15 cellular contexts compared by ENCODE assay signal in genomic region chr12:33588725-33589405, GRCh38.
DNase-seq lines count a peak whose midpoint lies in the region; ATAC-seq and TF ChIP-seq lines count a peak whose summit lies in the region.
"Had no signal": no experiment of that assay in that cellular context is flagged by ENCODE, and none has a peak within 500 bp of the region (broad histone marks: within the 10 kb centered on the region; RNA-seq: fewer than 3 reads in every experiment).

No MANE protein-coding gene starts in this region.

- DNase-seq in adipocyte (ENCODE audit: low read depth) (no peak), trophoblast cell (no peak), thyroid gland (no peak), NCI-H510A (lab: John Stamatoyannopoulos, UW) (no peak)
- no peak for DNase-seq in activated CD4-positive, alpha-beta T cell treated with anti-CD3 and anti-CD28 coated beads, Interleukin-2, amount 10 ng/mL, durations not matched to agents 7 days and 5 days
- DNase-seq: activated naive CD4-positive, alpha-beta T cell treated with Interleukin-2 at 50 U/mL for 16 hours; caudate nucleus; CD4-positive, alpha-beta T cell; left lung; nephron progenitor cell; sigmoid colon had no signal

- H3K18ac ChIP-seq in trophoblast cell (ENCODE audit: low read length) = peak overlapping the region; percentile 77

- H3K4me1 ChIP-seq in adipocyte (ENCODE audit: control insufficient read depth, insufficient read depth, low read length) (peaks cover 30% of the 10 kb centered on the region), trophoblast cell (ENCODE audit: control insufficient read depth in 1 of 2, insufficient read depth in 2 of 2, low read length in 2 of 2) (peaks cover 6% of the 10 kb centered on the region in 2 experiments), thyroid gland (no peaks in the 10 kb centered on the region)
- H3K4me1 ChIP-seq: left lung, sigmoid colon had no signal

- H2AK5ac ChIP-seq in trophoblast cell (ENCODE audit: low read length) = no peak overlapping the region

- H3K27ac Mint-ChIP-seq in activated CD4-positive, alpha-beta T cell treated with anti-CD3 and anti-CD28 coated beads, Interleukin-2, amount 10 ng/mL, durations not matched to agents 7 days and 5 days = no peak overlapping the region
- H3K27ac Mint-ChIP-seq: CD4-positive, alpha-beta T cell had no signal

- H3K36me3 ChIP-seq in adipocyte (ENCODE audit: control insufficient read depth, insufficient read depth, low read length, severe bottlenecking) = no peaks in the 10 kb centered on the region
- no peaks in the 10 kb centered on the region for H3K36me3 ChIP-seq in trophoblast cell (ENCODE audit: control insufficient read depth in 1 of 2, insufficient read depth in 2 of 2, low read length in 2 of 2)
- no peaks in the 10 kb centered on the region for H3K36me3 ChIP-seq in thyroid gland
- H3K36me3 ChIP-seq: heart right ventricle, left lung, MG63, sigmoid colon had no signal

- peak overlapping the region; percentile 57 for H2BK120ac ChIP-seq in trophoblast cell (ENCODE audit: insufficient read depth, low read length, poor library complexity)

- POLR2A ChIA-PET in activated CD4-positive, alpha-beta T cell treated with anti-CD3 and anti-CD28 coated beads, Interleukin-2, amount 10 ng/mL, durations not matched to agents 7 days and 5 days (lab: Charles Lee) = no interaction called here

- H4K91ac ChIP-seq in trophoblast cell (ENCODE audit: low read depth, low read length) = peak overlapping the region; percentile 47

- H3K27ac ChIP-seq in trophoblast cell (ENCODE audit: low read depth, low read length) (no peak overlapping the region), thyroid gland (no peak overlapping the region)

- H2BK5ac ChIP-seq in trophoblast cell (ENCODE audit: low read depth, low read length, poor library complexity) = peak overlapping the region; percentile 77

- intact Hi-C loops in thyroid gland (cut with DNase I) = no loop called here

- H3K79me1 ChIP-seq in trophoblast cell (ENCODE audit: low read length) = no peaks in the 10 kb centered on the region

- H3K36me3 Mint-ChIP-seq in activated CD4-positive, alpha-beta T cell treated with anti-CD3 and anti-CD28 coated beads, Interleukin-2, amount 10 ng/mL, durations not matched to agents 7 days and 5 days (ENCODE audit: low read depth) = no peaks in the 10 kb centered on the region

- no peak overlapping the region for H3K4me2 ChIP-seq in trophoblast cell (ENCODE audit: low read length)

- no peak overlapping the region for H4K12ac ChIP-seq in trophoblast cell (ENCODE audit: low read depth, low read length)

- H3K4me1 Mint-ChIP-seq in activated CD4-positive, alpha-beta T cell treated with anti-CD3 and anti-CD28 coated beads, Interleukin-2, amount 10 ng/mL, durations not matched to agents 7 days and 5 days = no peaks in the 10 kb centered on the region
- H3K4me1 Mint-ChIP-seq: nephron progenitor cell had no signal

- TF ChIP-seq POLR2A in thyroid gland (IDR thresholded peaks at IDR 0.05) = no peak

- no peak overlapping the region for H2AFZ ChIP-seq in trophoblast cell (ENCODE audit: insufficient read depth, low read length, poor library complexity)

- H3K27me3 ChIP-seq in adipocyte (replicated peaks; ENCODE audit: control insufficient read depth, insufficient read depth, low read length) (no peaks in the 10 kb centered on the region), trophoblast cell (ENCODE audit: insufficient read depth, low read length) (no peaks in the 10 kb centered on the region), thyroid gland (no peaks in the 10 kb centered on the region)
- H3K27me3 ChIP-seq: heart right ventricle, left lung, MG63, sigmoid colon had no signal

- H3K27me3 Mint-ChIP-seq in activated CD4-positive, alpha-beta T cell treated with anti-CD3 and anti-CD28 coated beads, Interleukin-2, amount 10 ng/mL, durations not matched to agents 7 days and 5 days = no peaks in the 10 kb centered on the region
- H3K27me3 Mint-ChIP-seq: CD4-positive, alpha-beta T cell had no signal

- peak overlapping the region; percentile 50 for H3K9ac ChIP-seq in adipocyte (ENCODE audit: low read length)
- no peak overlapping the region for H3K9ac ChIP-seq in trophoblast cell (ENCODE audit: low read length)

- CTCF ChIA-PET in activated CD4-positive, alpha-beta T cell treated with anti-CD3 and anti-CD28 coated beads, Interleukin-2, amount 10 ng/mL, durations not matched to agents 7 days and 5 days (lab: Charles Lee) = no interaction called here

- peak overlapping the region; percentile 86 for H2BK12ac ChIP-seq in trophoblast cell (ENCODE audit: low read length)

- H3K4me3 ChIP-seq in adipocyte (ENCODE audit: low read length) = peak overlapping the region; percentile 59
- H3K4me3 ChIP-seq in trophoblast cell (ENCODE audit: low read depth, low read length) = no peak overlapping the region
- H3K4me3 ChIP-seq in thyroid gland (replicated peaks in 1 of 3) = no peak overlapping the region
- H3K4me3 ChIP-seq: heart right ventricle, left lung, MG63, sigmoid colon had no signal

- H3K9me3 ChIP-seq in adipocyte (ENCODE audit: control insufficient read depth, low read length) = no peaks in the 10 kb centered on the region
- no peaks in the 10 kb centered on the region for H3K9me3 ChIP-seq in trophoblast cell (ENCODE audit: insufficient read depth, low read depth, low read length)
- H3K9me3 ChIP-seq in thyroid gland = no peaks in the 10 kb centered on the region
- H3K9me3 ChIP-seq: left lung, MG63, sigmoid colon had no signal

- no peak overlapping the region for H3K14ac ChIP-seq in trophoblast cell (ENCODE audit: low read length)

- WGBS in trophoblast cell (ENCODE audit: extremely low coverage, insufficient coverage, insufficient read length) = 100% methylated on average over 1 of the region's 4 CpGs
- WGBS in thyroid gland, 2 donors = 76% methylated on average over 4 of the region's 4 CpGs

- no peaks in the 10 kb centered on the region for H3K9me3 Mint-ChIP-seq in activated CD4-positive, alpha-beta T cell treated with anti-CD3 and anti-CD28 coated beads, Interleukin-2, amount 10 ng/mL, durations not matched to agents 7 days and 5 days
- H3K9me3 Mint-ChIP-seq: nephron progenitor cell had no signal

- no peak overlapping the region for H3K4me3 Mint-ChIP-seq in activated CD4-positive, alpha-beta T cell treated with anti-CD3 and anti-CD28 coated beads, Interleukin-2, amount 10 ng/mL, durations not matched to agents 7 days and 5 days
- H3K4me3 Mint-ChIP-seq: CD4-positive, alpha-beta T cell; nephron progenitor cell had no signal

- no peak for TF ChIP-seq CTCF in thyroid gland (IDR thresholded peaks at IDR 0.05)

- no peaks in the 10 kb centered on the region for H3K79me2 ChIP-seq in trophoblast cell (ENCODE audit: control insufficient read depth, insufficient read depth, low read length, poor library complexity)

- H4K8ac ChIP-seq in trophoblast cell (ENCODE audit: low read depth, low read length) = no peak overlapping the region

- H3K23ac ChIP-seq in trophoblast cell (ENCODE audit: low read length) = no peak overlapping the region

- peak overlapping the region; percentile 44 for H3K4ac ChIP-seq in trophoblast cell (ENCODE audit: low read depth, low read length)

- ATAC-seq in GM18907 (IDR thresholded peaks at IDR 0.05; ENCODE audit: unreplicated experiment) (peak; percentile 21), HG03097 (IDR thresholded peaks at IDR 0.05; ENCODE audit: low FRiP score, unreplicated experiment) (peak; percentile 12)
